ENCODE assay signal across 18 cellular contexts in genomic region chr5:176474476-176474875, GRCh38. TPM values are rescaled to one million over a fixed set of nuclear protein-coding genes. Genes with fewer than 3 reads are reported as not detected.
DNase-seq lines count a peak whose midpoint lies in the region; ATAC-seq and TF ChIP-seq lines count a peak whose summit lies in the region.
"Had no signal": no experiment of that assay in that cellular context is flagged by ENCODE, and none has a peak within 500 bp of the region (broad histone marks: within the 10 kb centered on the region; RNA-seq: fewer than 3 reads in every experiment).

No MANE protein-coding gene starts in this region.

- DNase-seq in EH (ENCODE audit: low read depth): peak; percentile 86
- peak; percentile 45 for DNase-seq in M059J (ENCODE audit: low read depth)
- peak; percentile 7 for DNase-seq in fibroblast of mammary gland (ENCODE audit: low read depth)
- no peak for DNase-seq in NCI-H345 (lab: John Stamatoyannopoulos, UW)
- DNase-seq in GM19238 (ENCODE audit: insufficient read length, low spot score): no peak
- DNase-seq in GDM1 (lab: John Stamatoyannopoulos, UW): no peak
- DNase-seq: ACHN; Calu3; CD4-positive, alpha-beta T cell; GF-D8; H7; NCI-H1436 treated with DMSO at 0.1 percent for 48 hours; NCI-H2081 treated with DMSO at 0.1 percent for 48 hours; NCI-H226; T-cell had no signal

- ATAC-seq in SK-N-SH treated with all-trans-retinoic acid at 6 μM for 48 hours (peak; percentile 58), HG03354 (IDR thresholded peaks at IDR 0.05; ENCODE audit: poor library complexity, severe bottlenecking, unreplicated experiment) (no peak)
- ATAC-seq: T-cell had no signal

- no peak for TF ChIP-seq CTCF in fibroblast of mammary gland (conservative IDR thresholded peaks at IDR 0.05; ENCODE audit: control insufficient read depth, insufficient read depth, low read depth, low read length)

- H3K4me3 ChIP-seq in fibroblast of mammary gland (ENCODE audit: control insufficient read depth, low read depth, low read length): no peak overlapping the region
- H3K4me3 ChIP-seq: SJSA1 had no signal

TF ChIP-seq in SK-N-SH treated with all-trans-retinoic acid at 6 μM for 48 hours, 23 proteins besides CTCF, POLR2A, EP300 and RAD21:
- peak; percentile 52 for TF ChIP-seq ISL1 (CRISPR knock-in tag; IDR thresholded peaks at IDR 0.05)
- TF ChIP-seq ZFP30 (CRISPR knock-in tag; IDR thresholded peaks at IDR 0.05): no peak
- no peak for TF ChIP-seq SNAI2 (CRISPR knock-in tag; IDR thresholded peaks at IDR 0.05)

RNA-seq across cellular contexts. Expression of gene FAF2, which starts 26.3 kb away (rescaled TPM):
- total RNA-seq in M059J (2014; rRNA removed; shearing (Covaris generic)): 46.1 and 55.5 TPM in 2 replicates

RNA-seq across cellular contexts. Expression of gene CLTB, which starts 58.1 kb away (rescaled TPM):
- total RNA-seq in M059J (2014; rRNA removed; shearing (Covaris generic)): 76.4 and 97.8 TPM in 2 replicates

Comparison
In these comparisons a context has a peak if more than half of its experiments do, and no peak if none do; other contexts are left out.
1. DNase-seq: peak in EH (single experiment), M059J (single experiment) and fibroblast of mammary gland (single experiment); none in NCI-H345 (single experiment), GM19238 (single experiment) and GDM1 (single experiment).